In the genomic region with DNA sequence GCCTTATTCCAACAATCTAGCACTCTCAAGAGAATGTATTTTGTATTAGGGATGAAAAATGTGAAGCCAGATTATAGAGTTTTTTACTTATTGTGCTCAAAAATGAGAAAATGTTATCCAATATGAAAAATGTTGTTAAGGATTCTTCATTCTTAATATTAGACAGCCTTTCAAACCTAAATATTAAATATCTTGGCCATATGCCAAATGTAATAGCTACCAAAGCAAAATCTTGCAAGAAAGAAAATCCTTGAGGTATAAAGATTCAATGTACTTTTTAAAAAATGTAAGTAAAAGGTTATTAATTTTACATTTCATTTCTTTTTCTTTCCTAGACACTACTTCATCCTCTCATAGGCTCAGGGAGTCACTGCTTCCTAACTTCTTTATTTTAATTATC, we compare ENCODE assay signal across 33 cellular contexts.
"Had no signal": no experiment of that assay in that cellular context is flagged by ENCODE, and none has a peak within 500 bp of the region (broad histone marks: within the 10 kb centered on the region; RNA-seq: fewer than 3 reads in every experiment).

No MANE protein-coding gene starts in this region.

- DNase-seq: activated CD4-positive, alpha-beta memory T cell treated with anti-CD3 and anti-CD28 coated beads for 36 hours; activated CD4-positive, alpha-beta T cell treated with anti-CD3 and anti-CD28 coated beads for 48 hours; activated CD8-positive, alpha-beta memory T cell treated with anti-CD3 and anti-CD28 coated beads, Interleukin-2, amount 50 U/mL, for 4 hours; activated effector memory CD4-positive, alpha-beta T cell treated with anti-CD3 and anti-CD28 coated beads, Interleukin-2, amount 50 U/mL, for 16 hours; activated naive CD4-positive, alpha-beta T cell treated with anti-CD3 and anti-CD28 coated beads for 36 hours; activated naive CD8-positive, alpha-beta T cell treated with anti-CD3 and anti-CD28 coated beads for 36 hours; activated T-cell treated with anti-CD3 and anti-CD28 coated beads, Interleukin-2, amount 50 U/mL, for 1 hour; adrenal gland; aorta; body of pancreas; dermis blood vessel endothelial cell; effector CD4-positive, alpha-beta T cell; islet precursor cell; left colon; naive B cell; nephron progenitor cell; pancreas; sigmoid colon; stimulated activated CD4-positive, alpha-beta T cell treated with anti-CD3 and anti-CD28 coated beads, Interleukin-15, amount 100 ng/mL, for 24 hours; stimulated activated CD4-positive, alpha-beta T cell treated with anti-CD3 and anti-CD28 coated beads, Interleukin-2, amount 100 ng/mL, for 24 hours; stimulated activated naive B cell treated with anti-CD40 and anti-IgM and Interleukin-4, amounts not matched to agents 10 μg/mL and 1 μg/mL and 100 μg/mL, for 72 hours; T1000; tibial artery; upper lobe of right lung; WERI-Rb-1 had no signal

- H3K27me3 ChIP-seq: adrenal gland, body of pancreas, gastroesophageal sphincter, hepatocyte, neutrophil, pancreas, sigmoid colon, suprapubic skin, tibial artery, upper lobe of right lung had no signal

- ATAC-seq: activated CD4-positive, CD25-positive, alpha-beta regulatory T cell treated with anti-CD3 and anti-CD28 coated beads, Interleukin-2, amount 50 U/mL, for 24 hours; body of pancreas; gastroesophageal sphincter; left colon; pancreas; stimulated activated naive B cell treated with anti-CD40 and anti-IgM and Interleukin-4, amounts not matched to agents 10 μg/mL and 1 μg/mL and 100 μg/mL, for 72 hours; upper lobe of right lung had no signal

- H2AFZ ChIP-seq: hepatocyte had no signal

- H3K27ac ChIP-seq: adrenal gland, body of pancreas, gastroesophageal sphincter, hepatocyte, neutrophil, pancreas, prostate gland, sigmoid colon, suprapubic skin, tibial artery, upper lobe of right lung, WERI-Rb-1 had no signal

- H3K4me1 ChIP-seq: adrenal gland, gastroesophageal sphincter, prostate gland, sigmoid colon had no signal

- H3K9me3 ChIP-seq: adrenal gland, body of pancreas, gastroesophageal sphincter, neutrophil, pancreas, prostate gland, sigmoid colon, suprapubic skin, tibial artery, upper lobe of right lung had no signal

- H3K36me3 ChIP-seq: adrenal gland, gastroesophageal sphincter, neutrophil, pancreas, prostate gland, sigmoid colon, suprapubic skin, tibial artery, upper lobe of right lung, WERI-Rb-1 had no signal

- H3K4me2 ChIP-seq: hepatocyte had no signal

- FAIRE-seq: colon, endometrium, pancreas had no signal

- H3K4me3 ChIP-seq: adrenal gland, body of pancreas, gastroesophageal sphincter, hepatocyte, pancreas, prostate gland, sigmoid colon, suprapubic skin, tibial artery, upper lobe of right lung had no signal
